Comparison of ENCODE assay signal across 18 cellular contexts in genomic region chr11:41861791-41862190, GRCh38.
DNase-seq lines count a peak whose midpoint lies in the region; ATAC-seq and TF ChIP-seq lines count a peak whose summit lies in the region.
"Had no signal": no experiment of that assay in that cellular context is flagged by ENCODE, and none has a peak within 500 bp of the region (broad histone marks: within the 10 kb centered on the region; RNA-seq: fewer than 3 reads in every experiment).

No MANE protein-coding gene starts in this region.

- H3K4me1 Mint-ChIP-seq in activated CD4-positive, alpha-beta memory T cell treated with anti-CD3 and anti-CD28 coated beads, Interleukin-2, amount 10 ng/mL, durations not matched to agents 7 days and 5 days: no peaks in the 10 kb centered on the region
- H3K4me1 Mint-ChIP-seq: B cell had no signal

- H3K9ac ChIP-seq in mesendoderm (ENCODE audit: low read length): no peak overlapping the region
- H3K9ac ChIP-seq: BLaER1 treated with 17β-estradiol and CSF1 and Interleukin-3, amounts not matched to agents 10 nM and 100 nM had no signal

- H2BK5ac ChIP-seq in mesendoderm (ENCODE audit: low read length): no peak overlapping the region

- H3K36me3 Mint-ChIP-seq in activated CD4-positive, alpha-beta memory T cell treated with anti-CD3 and anti-CD28 coated beads, Interleukin-2, amount 10 ng/mL, durations not matched to agents 7 days and 5 days (ENCODE audit: low read depth): no peaks in the 10 kb centered on the region
- H3K36me3 Mint-ChIP-seq: CD8-positive, alpha-beta T cell had no signal

- POLR2A ChIA-PET in activated CD4-positive, alpha-beta memory T cell treated with anti-CD3 and anti-CD28 coated beads, Interleukin-2, amount 10 ng/mL, durations not matched to agents 7 days and 5 days (lab: Charles Lee): no interaction called here

- no peaks in the 10 kb centered on the region for H3K27me3 Mint-ChIP-seq in activated CD4-positive, alpha-beta memory T cell treated with anti-CD3 and anti-CD28 coated beads, Interleukin-2, amount 10 ng/mL, durations not matched to agents 7 days and 5 days
- H3K27me3 Mint-ChIP-seq: B cell; CD4-positive, alpha-beta T cell had no signal

- H3K56ac ChIP-seq in mesendoderm (ENCODE audit: low read length): no peak overlapping the region

- no peak overlapping the region for H3K18ac ChIP-seq in mesendoderm (ENCODE audit: low read length)

- no peaks in the 10 kb centered on the region for H3K27me3 ChIP-seq in mesendoderm (ENCODE audit: insufficient read depth, low read length, poor library complexity)
- H3K27me3 ChIP-seq: BLaER1 treated with 17β-estradiol and CSF1 and Interleukin-3, amounts not matched to agents 10 nM and 100 nM had no signal

- H3K36me3 ChIP-seq in mesendoderm (ENCODE audit: control insufficient read depth, insufficient read depth, low read length) (no peaks in the 10 kb centered on the region), mucosa of descending colon (ENCODE audit: low read depth) (no peaks in the 10 kb centered on the region)
- H3K36me3 ChIP-seq: BLaER1 treated with 17β-estradiol and CSF1 and Interleukin-3, amounts not matched to agents 10 nM and 100 nM had no signal

- H2BK120ac ChIP-seq in mesendoderm (ENCODE audit: low read depth, low read length): no peak overlapping the region

- no CpG with 5 or more reads among the region's 2 CpGs for WGBS in mesendoderm (ENCODE audit: extremely low coverage, insufficient coverage, low lambda C conversion rate)

- no peaks in the 10 kb centered on the region for H3K9me3 ChIP-seq in mucosa of descending colon
- H3K9me3 ChIP-seq: A549; BLaER1 treated with 17β-estradiol and CSF1 and Interleukin-3, amounts not matched to agents 10 nM and 100 nM; Caco-2 had no signal

- H3K23ac ChIP-seq in mesendoderm (ENCODE audit: low read length): no peak overlapping the region

- no peaks in the 10 kb centered on the region for H3K79me2 ChIP-seq in mesendoderm (ENCODE audit: control insufficient read depth, insufficient read depth, low read length)

- no peak for ATAC-seq in mucosa of descending colon
- ATAC-seq: A549; CD8-positive, alpha-beta T cell had no signal

- H3K4ac ChIP-seq in mesendoderm (ENCODE audit: low read depth, low read length): no peak overlapping the region

- peak; percentile 56 for DNase-seq in NCI-H82 (lab: John Stamatoyannopoulos, UW)
- no peak for DNase-seq in NCI-H82 treated with DMSO at 0.1 percent for 48 hours (lab: John Stamatoyannopoulos, UW; ENCODE audit: unreplicated experiment)
- DNase-seq in H4 (ENCODE audit: low spot score): peak; percentile 7
- peak; percentile 1 for DNase-seq in mesendoderm
- no peak for DNase-seq in mucosa of descending colon
- DNase-seq in activated CD4-positive, alpha-beta memory T cell treated with anti-CD3 and anti-CD28 coated beads, Interleukin-2, amount 10 ng/mL, durations not matched to agents 7 days and 5 days: no peak
- DNase-seq: AML-193; Caco-2; Calu3; CD4-positive, alpha-beta T cell; CD8-positive, alpha-beta T cell; DMS79 treated with DMSO at 0.1 percent for 48 hours; GF-D8 had no signal

- TF ChIP-seq CTCF in mucosa of descending colon (IDR thresholded peaks at IDR 0.05): no peak

- H3K79me1 ChIP-seq in mesendoderm (ENCODE audit: low read length): no peaks in the 10 kb centered on the region

- CTCF ChIA-PET in activated CD4-positive, alpha-beta memory T cell treated with anti-CD3 and anti-CD28 coated beads, Interleukin-2, amount 10 ng/mL, durations not matched to agents 7 days and 5 days (lab: Charles Lee): no interaction called here

- H3K4me3 Mint-ChIP-seq in activated CD4-positive, alpha-beta memory T cell treated with anti-CD3 and anti-CD28 coated beads, Interleukin-2, amount 10 ng/mL, durations not matched to agents 7 days and 5 days: no peak overlapping the region
- H3K4me3 Mint-ChIP-seq: B cell; CD4-positive, alpha-beta T cell; CD8-positive, alpha-beta T cell had no signal

- H3K4me2 ChIP-seq in mesendoderm (ENCODE audit: low read length): no peak overlapping the region
- H3K4me2 ChIP-seq: A549; BLaER1 treated with 17β-estradiol and CSF1 and Interleukin-3, amounts not matched to agents 10 nM and 100 nM had no signal

- H3K4me3 ChIP-seq in mesendoderm (ENCODE audit: low read length) (no peak overlapping the region), mucosa of descending colon (no peak overlapping the region)
- H3K4me3 ChIP-seq: A549; BLaER1 treated with 17β-estradiol and CSF1 and Interleukin-3, amounts not matched to agents 10 nM and 100 nM had no signal

- H3K27ac Mint-ChIP-seq in activated CD4-positive, alpha-beta memory T cell treated with anti-CD3 and anti-CD28 coated beads, Interleukin-2, amount 10 ng/mL, durations not matched to agents 7 days and 5 days: no peak overlapping the region
- H3K27ac Mint-ChIP-seq: B cell; CD4-positive, alpha-beta T cell; CD8-positive, alpha-beta T cell had no signal

- no peak overlapping the region for H4K5ac ChIP-seq in mesendoderm (ENCODE audit: low read length)

- H2BK15ac ChIP-seq in mesendoderm (replicated peaks; ENCODE audit: low read depth): no peak overlapping the region

- H4K8ac ChIP-seq in mesendoderm (ENCODE audit: low read depth, low read length): no peak overlapping the region

- no peak overlapping the region for H2AK5ac ChIP-seq in mesendoderm (ENCODE audit: low read length)

- intact Hi-C loops in mucosa of descending colon (cut with DNase I, micrococcal nuclease): no loop called here

- no peaks in the 10 kb centered on the region for H3K4me1 ChIP-seq in mesendoderm (ENCODE audit: control insufficient read depth, low read depth, low read length)
- H3K4me1 ChIP-seq in mucosa of descending colon (ENCODE audit: low read depth): no peaks in the 10 kb centered on the region
- H3K4me1 ChIP-seq: A549; BLaER1 treated with 17β-estradiol and CSF1 and Interleukin-3, amounts not matched to agents 10 nM and 100 nM; Caco-2 had no signal

- H3K9me3 Mint-ChIP-seq in activated CD4-positive, alpha-beta memory T cell treated with anti-CD3 and anti-CD28 coated beads, Interleukin-2, amount 10 ng/mL, durations not matched to agents 7 days and 5 days: peaks cover 6% of the 10 kb centered on the region

- no peak overlapping the region for H3K27ac ChIP-seq in mesendoderm (ENCODE audit: low read depth, low read length)
- H3K27ac ChIP-seq: 22Rv1; A549; BLaER1 treated with 17β-estradiol and CSF1 and Interleukin-3, amounts not matched to agents 10 nM and 100 nM; C4-2B had no signal

Comparison
In these comparisons a context has a peak if more than half of its experiments do, and no peak if none do; other contexts are left out.
1. DNase-seq: peak in NCI-H82 (single experiment), H4 (single experiment) and mesendoderm (single experiment); none in NCI-H82 treated with DMSO at 0.1 percent for 48 hours (single experiment), mucosa of descending colon (0 of 3) and activated CD4-positive, alpha-beta memory T cell treated with anti-CD3 and anti-CD28 coated beads, Interleukin-2, amount 10 ng/mL, durations not matched to agents 7 days and 5 days (single experiment).